30 cellular contexts compared by ENCODE assay signal in genomic region chr15:89072277-89072869, GRCh38.
"Had no signal": no experiment of that assay in that cellular context is flagged by ENCODE, and none has a peak within 500 bp of the region (broad histone marks: within the 10 kb centered on the region; RNA-seq: fewer than 3 reads in every experiment).

No MANE protein-coding gene starts in this region.

- FAIRE-seq: endothelial cell of umbilical vein, kidney had no signal

- H3K79me2 ChIP-seq: hepatocyte had no signal

- H3K4me2 ChIP-seq: hepatocyte, neural progenitor cell, smooth muscle cell had no signal

- H3K36me3 Mint-ChIP-seq: neural progenitor cell; stimulated activated effector memory CD8-positive, alpha-beta T cell treated with anti-CD3 and anti-CD28 coated beads, Interleukin-12 subunit alpha, Interleukin-12 subunit beta, amount 100 ng/mL, for 72 hours had no signal

- H3K4me1 Mint-ChIP-seq: naive B cell, nephron, neural progenitor cell had no signal

- H3K4me3 Mint-ChIP-seq: mesothelial cell of epicardium; naive B cell; nephron; neural progenitor cell; stimulated activated effector memory CD8-positive, alpha-beta T cell treated with anti-CD3 and anti-CD28 coated beads, Interleukin-12 subunit alpha, Interleukin-12 subunit beta, amount 100 ng/mL, for 72 hours had no signal

- H3K27me3 ChIP-seq: esophagus muscularis mucosa, foreskin keratinocyte, gastroesophageal sphincter, heart left ventricle, hepatocyte, left lung, neural progenitor cell, right atrium auricular region, stomach, thyroid gland had no signal

- H3K27ac ChIP-seq: coronary artery, esophagus muscularis mucosa, foreskin keratinocyte, gastroesophageal sphincter, heart left ventricle, hepatocyte, neural progenitor cell, prostate gland, right atrium auricular region, stomach, thyroid gland had no signal

- H3K9ac ChIP-seq: neural progenitor cell had no signal

- H3K4me3 ChIP-seq: coronary artery, esophagus muscularis mucosa, gastroesophageal sphincter, heart left ventricle, hepatocyte, left lung, mucosa of descending colon, neural progenitor cell, prostate gland, right atrium auricular region, smooth muscle cell, stomach, thyroid gland had no signal

- H3K27ac Mint-ChIP-seq: mesothelial cell of epicardium; naive B cell; nephron; neural progenitor cell; stimulated activated effector memory CD8-positive, alpha-beta T cell treated with anti-CD3 and anti-CD28 coated beads, Interleukin-12 subunit alpha, Interleukin-12 subunit beta, amount 100 ng/mL, for 72 hours had no signal

- ATAC-seq: foreskin keratinocyte; gastroesophageal sphincter; heart left ventricle; left cardiac atrium; left lung; sciatic nerve; stimulated activated effector memory CD8-positive, alpha-beta T cell treated with anti-CD3 and anti-CD28 coated beads, Interleukin-12 subunit alpha, Interleukin-12 subunit beta, amount 100 ng/mL, for 72 hours had no signal

- H3K9me3 ChIP-seq: prostate gland, thyroid gland had no signal

- H3K4me1 ChIP-seq: esophagus muscularis mucosa, gastroesophageal sphincter, neural progenitor cell, prostate gland, right atrium auricular region, thyroid gland had no signal

- DNase-seq: dermis blood vessel endothelial cell; effector memory CD4-positive, alpha-beta T cell; foreskin keratinocyte; heart left ventricle; kidney; left cardiac atrium; mesenchymal stem cell; mucosa of descending colon; naive B cell; nucleus accumbens; stimulated activated CD4-positive, alpha-beta T cell treated with anti-CD3 and anti-CD28 coated beads, Interleukin-12 subunit alpha, Interleukin-12 subunit beta, amount 100 ng/mL, for 4 hours; stimulated activated CD4-positive, alpha-beta T cell treated with anti-CD3 and anti-CD28 coated beads, Interleukin-1b, Interleukin-23, amount 100 ng/mL, for 48 hours; stimulated activated CD4-positive, alpha-beta T cell treated with anti-CD3 and anti-CD28 coated beads, Interleukin-4, amount 100 ng/mL, for 24 hours; stimulated activated naive CD4-positive, alpha-beta T cell treated with Interleukin-2 at 50 U/mL for 16 hours; stomach; thyroid gland had no signal

- H2AFZ ChIP-seq: hepatocyte, neural progenitor cell had no signal

- H3K36me3 ChIP-seq: esophagus muscularis mucosa, gastroesophageal sphincter, heart left ventricle, left lung, neural progenitor cell, prostate gland, right atrium auricular region, stomach, thyroid gland had no signal
